In genomic region chr11:127998421-127998820, GRCh38 we compare ENCODE assay signal across 22 cellular contexts.
"Had no signal": no experiment of that assay in that cellular context is flagged by ENCODE, and none has a peak within 500 bp of the region (broad histone marks: within the 10 kb centered on the region; RNA-seq: fewer than 3 reads in every experiment).

No MANE protein-coding gene starts in this region.

- DNase-seq: activated CD4-positive, alpha-beta T cell treated with anti-CD3 and anti-CD28 coated beads for 36 hours; activated CD4-positive, alpha-beta T cell treated with anti-CD3 and anti-CD28 coated beads, Interleukin-2, amount 50 U/mL, for 48 hours; activated gamma-delta T cell treated with Interleukin-2 at 50 U/mL for 16 hours; dorsolateral prefrontal cortex; endodermal cell; heart right ventricle; kidney glomerular epithelial cell; left ventricle myocardium superior; mucosa of descending colon; naive B cell; right cardiac atrium; stimulated activated naive CD8-positive, alpha-beta T cell treated with anti-CD3 and anti-CD28 coated beads, Interleukin-15, Interleukin-2, amounts not matched to agents 100 U/mL and 50 U/mL, for 24 hours; substantia nigra; tibial artery had no signal

- H3K27me3 ChIP-seq: heart right ventricle, tibial artery had no signal

- H3K4me1 Mint-ChIP-seq: activated CD4-positive, alpha-beta T cell treated with anti-CD3 and anti-CD28 coated beads for 36 hours; memory B cell; naive B cell; neural crest cell; WTC11 had no signal

- ATAC-seq: activated CD4-positive, alpha-beta T cell treated with anti-CD3 and anti-CD28 coated beads for 36 hours; activated naive CD4-positive, alpha-beta T cell treated with anti-CD3 and anti-CD28 coated beads, Interleukin-2, amount 50 U/mL, for 72 hours; gastroesophageal sphincter; heart right ventricle; left ventricle myocardium superior; mucosa of descending colon; right cardiac atrium; stimulated activated naive CD8-positive, alpha-beta T cell treated with anti-CD3 and anti-CD28 coated beads, Interleukin-15, Interleukin-2, amounts not matched to agents 100 U/mL and 50 U/mL, for 24 hours; WTC11 had no signal

- H3K27ac Mint-ChIP-seq: activated CD4-positive, alpha-beta T cell treated with anti-CD3 and anti-CD28 coated beads for 36 hours; activated naive CD4-positive, alpha-beta T cell treated with anti-CD3 and anti-CD28 coated beads, Interleukin-2, amount 50 U/mL, for 72 hours; endodermal cell; memory B cell; naive B cell; T-helper 2 cell treated with Interferon-gamma antibody and Interleukin-4, amounts not matched to agents 5 μg/mL and 100 μg/mL, for 36 hours; WTC11 had no signal

- H3K27me3 Mint-ChIP-seq: memory B cell had no signal

- H3K4me1 ChIP-seq: gastroesophageal sphincter, heart right ventricle, prostate gland, tibial artery had no signal

- H3K36me3 Mint-ChIP-seq: activated naive CD4-positive, alpha-beta T cell treated with anti-CD3 and anti-CD28 coated beads, Interleukin-2, amount 50 U/mL, for 72 hours; memory B cell; naive B cell; WTC11 had no signal

- H3K27ac ChIP-seq: dorsolateral prefrontal cortex, gastroesophageal sphincter, heart right ventricle, prostate gland, skin epidermis, tibial artery had no signal

- H3K9me3 Mint-ChIP-seq: activated naive CD4-positive, alpha-beta T cell treated with anti-CD3 and anti-CD28 coated beads, Interleukin-2, amount 50 U/mL, for 72 hours; endodermal cell; naive B cell; T-helper 2 cell treated with Interferon-gamma antibody and Interleukin-4, amounts not matched to agents 5 μg/mL and 100 μg/mL, for 36 hours had no signal

- H3K4me3 Mint-ChIP-seq: activated CD4-positive, alpha-beta T cell treated with anti-CD3 and anti-CD28 coated beads for 36 hours; endodermal cell; memory B cell; naive B cell; neural crest cell; T-helper 2 cell treated with Interferon-gamma antibody and Interleukin-4, amounts not matched to agents 5 μg/mL and 100 μg/mL, for 36 hours; WTC11 had no signal
